Comparison of ENCODE assay signal across 8 cellular contexts in the genomic region with DNA sequence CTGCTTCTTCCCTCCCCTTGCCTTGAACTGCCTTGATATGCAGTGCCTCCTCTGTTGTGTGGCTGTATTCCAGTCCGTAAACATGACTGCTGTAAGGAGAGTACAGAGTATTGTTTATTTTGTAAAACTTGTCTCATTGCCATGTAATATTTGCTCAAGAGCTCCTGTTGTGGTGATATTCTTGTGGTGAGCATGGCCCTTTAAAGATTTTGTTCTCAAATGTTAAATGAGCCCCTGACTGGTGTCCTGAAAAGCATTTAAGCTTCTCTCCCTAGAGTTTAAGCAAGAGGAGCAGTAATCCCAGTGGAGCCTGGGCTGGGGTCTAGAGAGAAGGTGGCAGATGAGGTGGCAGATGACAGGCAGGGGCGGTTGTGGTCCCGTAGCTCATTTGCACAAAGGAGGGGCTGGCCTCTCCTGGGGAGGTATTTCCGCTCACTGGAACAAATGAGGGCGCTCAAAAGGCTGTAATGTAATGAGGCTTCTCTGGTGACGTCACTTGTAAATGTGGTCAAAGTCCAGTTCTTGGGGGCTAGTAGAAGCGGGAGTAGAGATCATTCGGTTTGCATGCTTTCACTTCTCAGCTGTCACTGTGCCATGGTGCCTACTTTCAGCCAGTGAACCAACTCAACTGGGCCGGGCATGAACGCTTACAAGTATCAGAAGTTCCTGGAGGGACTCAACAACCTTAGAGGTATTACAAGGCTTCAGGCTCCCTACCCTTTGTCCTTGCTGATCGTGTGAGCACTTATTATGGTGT. TPM values are rescaled to one million over a fixed set of nuclear protein-coding genes. Genes with fewer than 3 reads are reported as not detected.
DNase-seq lines count a peak whose midpoint lies in the region; ATAC-seq and TF ChIP-seq lines count a peak whose summit lies in the region.

No MANE protein-coding gene starts in this region.

- WGBS in mammary epithelial cell (ENCODE audit: low coverage, missing lambda C conversion rate): 18% methylated on average over 8 of the region's 11 CpGs
- 43 to 63% methylated on average over 11 of the region's 11 CpGs for WGBS in lung, 2 donors

- H3K4me2 ChIP-seq in mammary epithelial cell (ENCODE audit: insufficient read depth, low read depth, low read length): peak overlapping the region; percentile 85

- ATAC-seq in lung (ENCODE audit: insufficient read depth, low FRiP score) (peak; percentile 21), HG02678 (IDR thresholded peaks at IDR 0.05; ENCODE audit: unreplicated experiment) (no peak), GM18505 (IDR thresholded peaks at IDR 0.05; ENCODE audit: unreplicated experiment) (no peak)
- ATAC-seq in stimulated activated memory B cell treated with anti-CD40 and anti-IgM and Interleukin-4, amounts not matched to agents 10 μg/mL and 1 μg/mL and 100 μg/mL, for 72 hours: no peak

- TF ChIP-seq CTCF in mammary epithelial cell (conservative IDR thresholded peaks at IDR 0.05 in 1 of 2, IDR thresholded peaks at IDR 0.05 in 1 of 2; ENCODE audit: extremely low read depth in 1 of 2, insufficient read depth in 1 of 2, low read depth in 1 of 2, low read length in 2 of 2) (no peak), lung (IDR thresholded peaks at IDR 0.05; ENCODE audit: control extremely low read depth, extremely low read depth) (no peak)

- H3K36me3 Mint-ChIP-seq in stimulated activated memory B cell treated with anti-CD40 and anti-IgM and Interleukin-4, amounts not matched to agents 10 μg/mL and 1 μg/mL and 100 μg/mL, for 72 hours: peaks cover 13% of the 10 kb centered on the region

- peaks cover 94% of the 10 kb centered on the region for H3K79me2 ChIP-seq in mammary epithelial cell (ENCODE audit: insufficient read depth, low read length)

- BruUV-seq in mammary epithelial cell (replicated peaks; lab: Mats Ljungman, UMichigan): no TSS peak

- dilution Hi-C loops in mammary epithelial cell (cut with HindIII; ENCODE audit: low sequenced_read_pairs): loop anchor here (5.0 kb wide), 1 partner anchor 34 kb away; no protein-coding TSS in a partner anchor

- peak overlapping the region; percentile 20 for H2AFZ ChIP-seq in mammary epithelial cell (ENCODE audit: low read depth, low read length)

- H3K4me3 Mint-ChIP-seq in stimulated activated memory B cell treated with anti-CD40 and anti-IgM and Interleukin-4, amounts not matched to agents 10 μg/mL and 1 μg/mL and 100 μg/mL, for 72 hours: no peak overlapping the region

- CTCF ChIA-PET in mammary epithelial cell (lab: Charles Lee; ENCODE audit: low non-redundant PET): interaction anchor here (0.5 to 1.2 kb wide), 4 partner anchors 12 to 33 kb away, joined by 3 to 6 read pairs (median 3); no protein-coding TSS in a partner anchor

- H3K9me3 ChIP-seq in mammary epithelial cell (replicated peaks; ENCODE audit: insufficient read depth, low read length) (no peaks in the 10 kb centered on the region), lung (ENCODE audit: control insufficient read depth in 2 of 2, insufficient read depth in 1 of 2, low read length in 1 of 2) (no peaks in the 10 kb centered on the region)

- H3K4me1 Mint-ChIP-seq in stimulated activated memory B cell treated with anti-CD40 and anti-IgM and Interleukin-4, amounts not matched to agents 10 μg/mL and 1 μg/mL and 100 μg/mL, for 72 hours: no peaks in the 10 kb centered on the region

- H3K27me3 ChIP-seq in mammary epithelial cell (ENCODE audit: insufficient read depth, low read length) (no peaks in the 10 kb centered on the region), lung (ENCODE audit: control insufficient read depth, insufficient read depth) (no peaks in the 10 kb centered on the region)

- in situ Hi-C loops in mammary epithelial cell (cut with MboI; ENCODE audit: low sequenced_read_pairs in 2 of 2): no loop called here

- H3K9me3 Mint-ChIP-seq in stimulated activated memory B cell treated with anti-CD40 and anti-IgM and Interleukin-4, amounts not matched to agents 10 μg/mL and 1 μg/mL and 100 μg/mL, for 72 hours: no peaks in the 10 kb centered on the region

- H3K4me1 ChIP-seq in mammary epithelial cell (ENCODE audit: insufficient read depth, low read length): peaks cover 61% of the 10 kb centered on the region
- peaks cover 28 to 29% of the 10 kb centered on the region in 2 donors for H3K4me1 ChIP-seq in lung (ENCODE audit: control insufficient read depth in 2 of 2, insufficient read depth in 2 of 2, low read length in 2 of 2)

- no peak overlapping the region for H3K27ac Mint-ChIP-seq in stimulated activated memory B cell treated with anti-CD40 and anti-IgM and Interleukin-4, amounts not matched to agents 10 μg/mL and 1 μg/mL and 100 μg/mL, for 72 hours

- H3K27ac ChIP-seq in mammary epithelial cell (ENCODE audit: insufficient read depth, low read depth, low read length) (peak overlapping the region; percentile 98), lung (ENCODE audit: low read depth in 1 of 2, low read length in 1 of 2) (peak overlapping the region in 1 of 2 donors; percentile 95)

- H3K27me3 Mint-ChIP-seq in stimulated activated memory B cell treated with anti-CD40 and anti-IgM and Interleukin-4, amounts not matched to agents 10 μg/mL and 1 μg/mL and 100 μg/mL, for 72 hours: no peaks in the 10 kb centered on the region

- peak overlapping the region; percentile 17 to 30 (median 24) for H3K4me3 ChIP-seq in mammary epithelial cell (replicated peaks in 1 of 3; ENCODE audit: insufficient read depth in 1 of 3, low read depth in 2 of 3, low read length in 3 of 3)
- H3K4me3 ChIP-seq in lung: peak overlapping the region; percentile 28

- intact Hi-C loops in mammary epithelial cell (cut with micrococcal nuclease): loop anchor here (2.0 kb wide), 3 partner anchors 16 to 52 kb away; no protein-coding TSS in a partner anchor

- H4K20me1 ChIP-seq in mammary epithelial cell (ENCODE audit: insufficient read depth, low read length): no peaks in the 10 kb centered on the region

- DNase-seq in COLO668 (lab: John Stamatoyannopoulos, UW; ENCODE audit: unreplicated experiment) (peak; percentile 95), LoVo (ENCODE audit: low spot score) (peak; percentile 90), mammary epithelial cell (peak; percentile 82), lung (ENCODE audit: low spot score) (peak; percentile 46), GM19238 (ENCODE audit: insufficient read length, low spot score) (no peak)

- H3K36me3 ChIP-seq in mammary epithelial cell (ENCODE audit: insufficient read depth, low read length) (no peaks in the 10 kb centered on the region), lung (ENCODE audit: control insufficient read depth in 2 of 2, insufficient read depth in 2 of 2, low read length in 2 of 2) (no peaks in the 10 kb centered on the region)

- no peak for TF ChIP-seq POLR2A in GM18505 (IDR thresholded peaks at IDR 0.05; ENCODE audit: borderline replicate concordance, extremely low read depth, insufficient read depth, insufficient read length)

- H3K9ac ChIP-seq in mammary epithelial cell (ENCODE audit: insufficient read depth, low read length): peak overlapping the region; percentile 95

RNA-seq across cellular contexts. Expression of a gene that starts 46.0 kb away (rescaled TPM):
- total RNA-seq in mammary epithelial cell (100 to 1,000 TPM; 304 to 440 TPM), lung (100 to 1,000 TPM; 357 to 966 TPM)
- polyA plus RNA-seq in mammary epithelial cell (46.4 TPM), lung (100 to 1,000 TPM in 1 of 2 donors, 10 to 100 TPM in 1; 69.1 to 109 TPM)
- 258 TPM for polyA minus RNA-seq in mammary epithelial cell
